ENCODE assay signal across 8 cellular contexts in genomic region chr10:44981172-44982113, GRCh38. TPM values are rescaled to one million over a fixed set of nuclear protein-coding genes. Genes with fewer than 3 reads are reported as not detected.
DNase-seq lines count a peak whose midpoint lies in the region; ATAC-seq and TF ChIP-seq lines count a peak whose summit lies in the region.

No MANE protein-coding gene starts in this region.

- no peak for TF ChIP-seq POLR2A in NB4 (IDR thresholded peaks at IDR 0.05; ENCODE audit: extremely low read depth, insufficient read length)

- DNase-seq in AG04450 (ENCODE audit: low read depth, low spot score) (peak; percentile 58), NB4 (ENCODE audit: low read depth) (peak; percentile 53), NCI-H345 treated with DMSO at 0.1 percent for 48 hours (lab: John Stamatoyannopoulos, UW; ENCODE audit: unreplicated experiment) (no peak), SKM-1 treated with dmso at 0.1 percent for 144 hours (lab: John Stamatoyannopoulos, UW; ENCODE audit: unreplicated experiment) (no peak)
- DNase-seq in stimulated activated CD4-positive, alpha-beta T cell treated with anti-CD3 and anti-CD28 coated beads, Interleukin-4, amount 100 ng/mL, for 1 hour = no peak

- H3K27me3 ChIP-seq in AG04450 (ENCODE audit: control insufficient read depth, insufficient read depth, low read length) = no peaks in the 10 kb centered on the region
- H3K27me3 ChIP-seq in duodenal mucosa (ENCODE audit: control insufficient read depth in 1 of 2, insufficient read depth in 2 of 2, low read length in 2 of 2) = no peaks in the 10 kb centered on the region
- H3K27me3 ChIP-seq in muscle layer of duodenum (ENCODE audit: low read depth, low read length) = no peaks in the 10 kb centered on the region

- H3K27ac ChIP-seq in AG04450 (ENCODE audit: low read depth, low read length) (peak overlapping the region; percentile 98), duodenal mucosa (ENCODE audit: low read depth, low read length) (peak overlapping the region; percentile 69), muscle layer of duodenum (ENCODE audit: low read length) (peak overlapping the region; percentile 90)

- POLR2A ChIA-PET in AG04450 (lab: Yijun Ruan, JAX) = interaction anchor here (0.8 to 1.7 kb wide), 4 partner anchors 16 to 29 kb away, joined by 3 to 10 read pairs (median 4); partner anchors contain the start of gene ZNF22

- H3K9me3 ChIP-seq in AG04450 (ENCODE audit: control insufficient read depth, insufficient read depth, low read length) = peaks cover 6% of the 10 kb centered on the region; the same call in 1 of the 2 replicates
- no peaks in the 10 kb centered on the region for H3K9me3 ChIP-seq in duodenal mucosa (ENCODE audit: control insufficient read depth in 1 of 2, low read length in 2 of 2)
- no peaks in the 10 kb centered on the region for H3K9me3 ChIP-seq in muscle layer of duodenum (ENCODE audit: control insufficient read depth in 1 of 2, low read length in 2 of 2)

- no peak overlapping the region for H3K4me3 ChIP-seq in AG04450 (ENCODE audit: low read depth, low read length)
- H3K4me3 ChIP-seq in NB4 (ENCODE audit: low read depth, low read length) = no peak overlapping the region
- H3K4me3 ChIP-seq in duodenal mucosa (ENCODE audit: low read depth in 1 of 2, low read length in 2 of 2) = no peak overlapping the region
- peak overlapping the region in 1 of 2 donors; percentile 22 for H3K4me3 ChIP-seq in muscle layer of duodenum (ENCODE audit: low read depth in 1 of 2, low read length in 2 of 2)

- peak; percentile 65 for ATAC-seq in GM21390 (IDR thresholded peaks at IDR 0.05; ENCODE audit: unreplicated experiment)

- H3K36me3 ChIP-seq in duodenal mucosa (ENCODE audit: control insufficient read depth in 1 of 2, insufficient read depth in 2 of 2, low read length in 2 of 2) (peaks cover 10 to 38% of the 10 kb centered on the region in 2 donors), muscle layer of duodenum (ENCODE audit: control insufficient read depth in 1 of 2, insufficient read depth in 2 of 2, low read length in 2 of 2) (peaks cover 14 to 22% of the 10 kb centered on the region in 2 donors)

- no peak for TF ChIP-seq CTCF in AG04450 (IDR thresholded peaks at IDR 0.05; ENCODE audit: low read depth, low read length)
- no peak for TF ChIP-seq CTCF in NB4 (IDR thresholded peaks at IDR 0.05; ENCODE audit: low read depth, low read length)

- CTCF ChIA-PET in AG04450 (lab: Charles Lee) = interaction anchor here (0.8 kb wide), 1 partner anchor 13 kb away, joined by 3 read pairs; no protein-coding TSS in a partner anchor

- peaks cover 45 to 47% of the 10 kb centered on the region in 2 donors for H3K4me1 ChIP-seq in duodenal mucosa (ENCODE audit: control insufficient read depth in 1 of 2, insufficient read depth in 2 of 2, low read length in 2 of 2)
- H3K4me1 ChIP-seq in muscle layer of duodenum (ENCODE audit: control insufficient read depth in 1 of 2, insufficient read depth in 2 of 2, low read length in 2 of 2) = peaks cover 22 to 53% of the 10 kb centered on the region in 2 donors

- no peak overlapping the region for H3K9ac ChIP-seq in duodenal mucosa (ENCODE audit: low read depth in 1 of 2, low read length in 2 of 2)

RNA-seq across cellular contexts. Expression of gene DEPP1, which starts 2.8 kb away (rescaled TPM):
- polyA plus RNA-seq in AG04450 (2011; rRNA removed) = 31.1 and 50.3 TPM in 2 replicates
- 70.4 and 97.9 TPM in 2 replicates for polyA minus RNA-seq in AG04450 (2011; rRNA and poly(A)+ RNA removed)

RNA-seq across cellular contexts. Expression of gene ZNF22, which starts 19.3 kb away (rescaled TPM):
- 17.4 and 23.4 TPM in 2 replicates for polyA plus RNA-seq in AG04450 (2011; rRNA removed)
- polyA minus RNA-seq in AG04450 (2011; rRNA and poly(A)+ RNA removed) = 4.7 and 7.9 TPM in 2 replicates

RNA-seq across cellular contexts. Expression of gene RASSF4, which starts 21.8 kb away (rescaled TPM):
- polyA plus RNA-seq in AG04450 (2011; rRNA removed) = 11.2 and 13.0 TPM in 2 replicates
- 12.9 and 13.1 TPM in 2 replicates for polyA minus RNA-seq in AG04450 (2011; rRNA and poly(A)+ RNA removed)

Comparison
In these comparisons a context has a peak if more than half of its experiments do, and no peak if none do; other contexts are left out.
1. DNase-seq: peak in AG04450 (single experiment) and NB4 (single experiment); none in stimulated activated CD4-positive, alpha-beta T cell treated with anti-CD3 and anti-CD28 coated beads, Interleukin-4, amount 100 ng/mL, for 1 hour (single experiment), NCI-H345 treated with DMSO at 0.1 percent for 48 hours (single experiment) and SKM-1 treated with dmso at 0.1 percent for 144 hours (single experiment).
2. Peak in every context shown above with its lines, with median percentiles within 50 percentile points of each other: H3K27ac ChIP-seq.